In genomic region chr3:151962371-151962770, GRCh38 we compare ENCODE assay signal across 21 cellular contexts.
DNase-seq lines count a peak whose midpoint lies in the region; TF ChIP-seq lines count a peak whose summit lies in the region.
"Had no signal": no experiment of that assay in that cellular context is flagged by ENCODE, and none has a peak within 500 bp of the region (broad histone marks: within the 10 kb centered on the region; RNA-seq: fewer than 3 reads in every experiment).

No MANE protein-coding gene starts in this region.

- H3K27ac ChIP-seq in SK-N-MC (peak overlapping the region; percentile 84), breast epithelium (no peak overlapping the region)
- H3K27ac ChIP-seq: GM23248, HL-60 had no signal

- POLR2A ChIA-PET in BJ (lab: Charles Lee): no interaction called here

- no peaks in the 10 kb centered on the region for H3K36me3 ChIP-seq in BJ (ENCODE audit: control insufficient read depth, insufficient read depth, low read length)
- H3K36me3 ChIP-seq in SK-N-MC (ENCODE audit: insufficient read depth, low read length): no peaks in the 10 kb centered on the region
- H3K36me3 ChIP-seq in breast epithelium: no peaks in the 10 kb centered on the region

- H3K9me3 ChIP-seq in SK-N-MC (ENCODE audit: low read depth, low read length) (no peaks in the 10 kb centered on the region), breast epithelium (no peaks in the 10 kb centered on the region)

- DNase-seq in BJ (ENCODE audit: low read depth): peak; percentile 37
- DNase-seq in SK-N-MC (ENCODE audit: low read depth, low spot score): peak; percentile 99
- peak; percentile 52 for DNase-seq in fibroblast of gingiva (ENCODE audit: low read depth)
- peak; percentile 24 for DNase-seq in myocyte (ENCODE audit: low read depth)
- no peak for DNase-seq in hepatic stellate cell (ENCODE audit: low spot score)
- DNase-seq in NCI-H146 treated with DMSO at 0.1 percent for 48 hours (lab: John Stamatoyannopoulos, UW; ENCODE audit: unreplicated experiment): no peak
- no peak for DNase-seq in breast epithelium (ENCODE audit: low spot score in 2 of 2)
- DNase-seq in DMS153 (lab: John Stamatoyannopoulos, UW): no peak
- DNase-seq: ACHN, DMS79 treated with DMSO at 0.1 percent for 48 hours, GM23248, H9, MM.1S, NCI-H1092, NCI-H1436 treated with DMSO at 0.1 percent for 48 hours, NCI-H2029, NCI-H2227 treated with DMSO at 0.1 percent for 48 hours, NCI-H510A, SIG-M5 had no signal

- no peak for TF ChIP-seq POLR2A in breast epithelium (IDR thresholded peaks at IDR 0.05)

- TF ChIP-seq CTCF in BJ (IDR thresholded peaks at IDR 0.05; ENCODE audit: insufficient read depth, low read depth, low read length) (no peak), breast epithelium (IDR thresholded peaks at IDR 0.05) (no peak)

- H3K4me1 ChIP-seq in breast epithelium: no peaks in the 10 kb centered on the region

- CTCF ChIA-PET in BJ (lab: Yijun Ruan, JAX): no interaction called here

- H3K9ac ChIP-seq in SK-N-MC (ENCODE audit: insufficient read length): no peak overlapping the region
- H3K9ac ChIP-seq: GM23248 had no signal

- H3K4me3 ChIP-seq in BJ (ENCODE audit: low read depth, low read length) (no peak overlapping the region), SK-N-MC (peak overlapping the region; percentile 53), breast epithelium (no peak overlapping the region)
- H3K4me3 ChIP-seq: GM23248, K562 had no signal

- intact Hi-C loops in breast epithelium (cut with DNase I; ENCODE audit: low total_unique reads): no loop called here

- no peaks in the 10 kb centered on the region for H3K27me3 ChIP-seq in BJ (ENCODE audit: control insufficient read depth, insufficient read depth, low read length)
- no peaks in the 10 kb centered on the region for H3K27me3 ChIP-seq in breast epithelium

Comparison
In these comparisons a context has a peak if more than half of its experiments do, and no peak if none do; other contexts are left out.
1. DNase-seq: peak in BJ (single experiment), SK-N-MC (single experiment), fibroblast of gingiva (single experiment) and myocyte (single experiment); none in hepatic stellate cell (single experiment), NCI-H146 treated with DMSO at 0.1 percent for 48 hours (single experiment), breast epithelium (0 of 2) and DMS153 (single experiment).